21 cellular contexts compared by ENCODE assay signal in genomic region chr1:184878602-184879001, GRCh38.
"Had no signal": no experiment of that assay in that cellular context is flagged by ENCODE, and none has a peak within 500 bp of the region (broad histone marks: within the 10 kb centered on the region; RNA-seq: fewer than 3 reads in every experiment).

No MANE protein-coding gene starts in this region.

- H3K4me3 Mint-ChIP-seq: activated CD4-positive, alpha-beta memory T cell treated with anti-CD3 and anti-CD28 coated beads, Interleukin-2, amount 10 ng/mL, durations not matched to agents 7 days and 5 days; activated CD8-positive, alpha-beta memory T cell treated with anti-CD3 and anti-CD28 coated beads, Interleukin-2, amount 10 ng/mL, durations not matched to agents 7 days and 5 days; activated naive CD8-positive, alpha-beta T cell treated with anti-CD3 and anti-CD28 coated beads for 36 hours; endodermal cell; immature natural killer cell; memory B cell; naive thymus-derived CD4-positive, alpha-beta T cell had no signal

- H3K9me3 ChIP-seq: pancreas, vagina had no signal

- H3K4me3 ChIP-seq: dorsolateral prefrontal cortex, pancreas, vagina had no signal

- ATAC-seq: activated CD8-positive, alpha-beta memory T cell treated with anti-CD3 and anti-CD28 coated beads, Interleukin-2, amount 10 ng/mL, durations not matched to agents 7 days and 5 days; naive thymus-derived CD4-positive, alpha-beta T cell had no signal

- H3K27me3 Mint-ChIP-seq: activated CD4-positive, alpha-beta memory T cell treated with anti-CD3 and anti-CD28 coated beads, Interleukin-2, amount 10 ng/mL, durations not matched to agents 7 days and 5 days; activated CD8-positive, alpha-beta memory T cell treated with anti-CD3 and anti-CD28 coated beads, Interleukin-2, amount 10 ng/mL, durations not matched to agents 7 days and 5 days had no signal

- H3K36me3 Mint-ChIP-seq: memory B cell had no signal

- H3K27me3 ChIP-seq: dorsolateral prefrontal cortex, pancreas, vagina had no signal

- H3K9me3 Mint-ChIP-seq: activated CD4-positive, alpha-beta memory T cell treated with anti-CD3 and anti-CD28 coated beads, Interleukin-2, amount 10 ng/mL, durations not matched to agents 7 days and 5 days; activated naive CD8-positive, alpha-beta T cell treated with anti-CD3 and anti-CD28 coated beads for 36 hours; endodermal cell; immature natural killer cell; memory B cell had no signal

- H3K4me1 Mint-ChIP-seq: immature natural killer cell, memory B cell had no signal

- DNase-seq: activated CD4-positive, alpha-beta memory T cell treated with anti-CD3 and anti-CD28 coated beads, Interleukin-2, amount 10 ng/mL, durations not matched to agents 7 days and 5 days; activated CD4-positive, alpha-beta T cell treated with anti-CD3 and anti-CD28 coated beads for 48 hours; activated CD4-positive, CD25-positive, alpha-beta regulatory T cell; activated CD8-positive, alpha-beta memory T cell treated with anti-CD3 and anti-CD28 coated beads, Interleukin-2, amount 10 ng/mL, durations not matched to agents 7 days and 5 days; activated naive CD8-positive, alpha-beta T cell treated with anti-CD3 and anti-CD28 coated beads for 36 hours; amniotic stem cell; caudate nucleus; dorsolateral prefrontal cortex; endodermal cell; foreskin melanocyte; immature natural killer cell; kidney glomerular epithelial cell; naive thymus-derived CD4-positive, alpha-beta T cell; pancreas; stimulated activated CD4-positive, alpha-beta T cell treated with anti-CD3 and anti-CD28 coated beads, Interleukin-12 subunit alpha, Interleukin-12 subunit beta, amount 100 ng/mL, for 4 hours; stimulated activated CD4-positive, alpha-beta T cell treated with anti-CD3 and anti-CD28 coated beads, Interleukin-1b, Interleukin-23, amount 100 ng/mL, for 48 hours; stimulated activated CD8-positive, alpha-beta memory T cell treated with anti-CD3 and anti-CD28 coated beads, Interleukin-4, amount 100 ng/mL, for 48 hours; stimulated activated naive CD4-positive, alpha-beta T cell treated with Interleukin-2 at 50 U/mL for 16 hours had no signal

- H3K27ac ChIP-seq: dorsolateral prefrontal cortex, epithelial cell of prostate, vagina had no signal

- H3K27ac Mint-ChIP-seq: activated CD4-positive, alpha-beta memory T cell treated with anti-CD3 and anti-CD28 coated beads, Interleukin-2, amount 10 ng/mL, durations not matched to agents 7 days and 5 days; activated CD8-positive, alpha-beta memory T cell treated with anti-CD3 and anti-CD28 coated beads, Interleukin-2, amount 10 ng/mL, durations not matched to agents 7 days and 5 days; activated naive CD8-positive, alpha-beta T cell treated with anti-CD3 and anti-CD28 coated beads for 36 hours; endodermal cell; memory B cell; naive thymus-derived CD4-positive, alpha-beta T cell had no signal
